In the genomic region with DNA sequence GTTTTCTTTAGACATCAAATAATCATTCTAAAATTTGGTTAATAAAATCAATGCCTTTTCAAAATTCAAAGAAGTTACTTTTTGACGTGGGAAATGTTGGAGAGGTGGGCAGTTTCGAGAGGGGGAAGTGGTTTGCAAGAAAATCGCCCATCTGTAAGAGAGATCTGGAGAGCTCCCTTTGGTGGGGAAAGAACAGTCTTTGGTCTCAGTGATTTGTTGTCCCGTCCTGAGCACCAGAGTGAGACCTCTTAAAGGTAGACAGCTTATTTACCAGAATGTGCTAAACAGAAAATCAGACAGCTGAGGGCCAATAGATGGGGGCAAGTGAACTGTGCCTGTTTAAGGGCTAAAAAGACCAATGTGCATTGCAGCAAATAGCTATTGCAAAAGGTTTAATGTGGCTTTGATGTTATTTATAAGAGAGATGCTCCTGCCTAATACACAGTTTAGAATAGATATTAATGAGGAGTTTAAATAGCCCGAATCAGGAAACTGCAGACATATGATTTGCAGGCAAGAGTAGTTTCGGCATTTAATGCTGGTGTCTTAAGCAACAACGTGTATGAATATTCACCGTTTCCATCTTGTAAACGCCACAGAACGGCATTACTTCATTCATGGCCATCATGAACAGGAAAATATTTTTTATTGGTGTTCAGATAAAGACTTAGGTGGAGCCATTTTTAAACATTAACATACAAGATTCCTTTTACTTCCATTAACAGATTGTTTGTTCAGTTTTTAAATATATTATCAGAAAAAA, we compare ENCODE assay signal across 20 cellular contexts. TPM values are rescaled to one million over a fixed set of nuclear protein-coding genes. Genes with fewer than 3 reads are reported as not detected.
DNase-seq lines count a peak whose midpoint lies in the region; ATAC-seq, FAIRE-seq and TF ChIP-seq lines count a peak whose summit lies in the region.
"Had no signal": no experiment of that assay in that cellular context is flagged by ENCODE, and none has a peak within 500 bp of the region (broad histone marks: within the 10 kb centered on the region; RNA-seq: fewer than 3 reads in every experiment).

No MANE protein-coding gene starts in this region.

- peak overlapping the region; percentile 73 to 89 (median 88) for H3K27ac Mint-ChIP-seq in CD14-positive monocyte

- no peak overlapping the region for H3K4me3 ChIP-seq in GM12878
- H3K4me3 ChIP-seq in neuronal stem cell (ENCODE audit: low read length in 2 of 2), result no peak overlapping the region
- H3K4me3 ChIP-seq: lower lobe of right lung had no signal

- peak overlapping the region; percentile 33; the same call in 1 of the 2 replicates for H2AFZ ChIP-seq in GM12878 (ENCODE audit: control insufficient read depth, low read depth, low read length)
- no peak overlapping the region for H2AFZ ChIP-seq in neuronal stem cell (ENCODE audit: low read length)

- H3K18ac ChIP-seq in neuronal stem cell (ENCODE audit: low read length), result no peak overlapping the region

- H3K79me1 ChIP-seq in neuronal stem cell (ENCODE audit: low read depth, low read length), result no peaks in the 10 kb centered on the region

- H3K4me1 ChIP-seq in GM12878 (ENCODE audit: control insufficient read depth, insufficient read depth, low read length) (peaks cover 6% of the 10 kb centered on the region), neuronal stem cell (ENCODE audit: control insufficient read depth in 2 of 2, insufficient read depth in 1 of 2, low read depth in 1 of 2, low read length in 2 of 2) (peaks cover 0 to 4% of the 10 kb centered on the region in 2 donors)
- H3K4me1 ChIP-seq: BE2C, lower lobe of right lung had no signal

- H3K27me3 ChIP-seq in GM12878 (replicated peaks in 1 of 2; ENCODE audit: control insufficient read depth in 2 of 2, insufficient read depth in 2 of 2, low read length in 1 of 2) (no peaks in the 10 kb centered on the region), neuronal stem cell (ENCODE audit: control insufficient read depth in 3 of 3, insufficient read depth in 3 of 3, low read depth in 1 of 3, low read length in 3 of 3) (no peaks in the 10 kb centered on the region)
- H3K27me3 ChIP-seq: BE2C had no signal

- no peak overlapping the region for H2BK5ac ChIP-seq in neuronal stem cell (ENCODE audit: low read length)

- H4K91ac ChIP-seq in neuronal stem cell (ENCODE audit: low read depth, low read length, poor library complexity), result no peak overlapping the region

- H3K27me3 Mint-ChIP-seq in CD14-positive monocyte (ENCODE audit: low read depth in 3 of 3), result no peaks in the 10 kb centered on the region

- H3K4me3 Mint-ChIP-seq in CD14-positive monocyte, result peak overlapping the region; percentile 68 to 90

- no peak for TF ChIP-seq RAD21 in GM12878 (IDR thresholded peaks at IDR 0.05; ENCODE audit: insufficient read depth, low read depth, low read length)

- peaks cover 28 to 35% of the 10 kb centered on the region in 2 donors for H3K36me3 Mint-ChIP-seq in CD14-positive monocyte

- intact Hi-C loops in CD14-positive monocyte (cut with micrococcal nuclease) (no loop called here), GM12878 (cut with micrococcal nuclease; ENCODE audit: unreplicated experiment) (no loop called here)

- H3K27ac ChIP-seq in GM12878 (ENCODE audit: control insufficient read depth, insufficient read depth) (no peak overlapping the region), neuronal stem cell (replicated peaks; ENCODE audit: low read length) (no peak overlapping the region)
- H3K27ac ChIP-seq: HL-60, lower lobe of right lung, RWPE1 had no signal

- TF ChIP-seq CTCF in CD14-positive monocyte (IDR thresholded peaks at IDR 0.05) (no peak), GM12878 (IDR thresholded peaks at IDR 0.05 in 2 of 3, conservative IDR thresholded peaks at IDR 0.05 in 1 of 3; ENCODE audit: control insufficient read depth in 2 of 3, extremely low read depth in 1 of 3, insufficient read depth in 1 of 3, low read depth in 3 of 3, low read length in 3 of 3) (no peak)

- peak; percentile 61 for ATAC-seq in GM18868 (IDR thresholded peaks at IDR 0.05; ENCODE audit: unreplicated experiment)
- peak; percentile 58 for ATAC-seq in HG03108 (IDR thresholded peaks at IDR 0.05; ENCODE audit: unreplicated experiment)
- peak; percentile 45 for ATAC-seq in GM12878
- ATAC-seq: HCT116 had no signal

- no peak overlapping the region for H3K23ac ChIP-seq in neuronal stem cell (ENCODE audit: low read depth, low read length, poor library complexity)

- in situ Hi-C loops in GM12878 (cut with MboI), result no loop called here

- no peak overlapping the region for H3K9ac ChIP-seq in GM12878 (ENCODE audit: control insufficient read depth, insufficient read depth, low read length)
- no peak overlapping the region for H3K9ac ChIP-seq in neuronal stem cell (ENCODE audit: low read depth, low read length, poor library complexity)

- peaks cover 0 to 10% of the 10 kb centered on the region in 2 experiments; a peak in 3 of 4 replicates for H3K36me3 ChIP-seq in GM12878 (ENCODE audit: control insufficient read depth in 2 of 2, insufficient read depth in 2 of 2, low read length in 1 of 2)
- no peaks in the 10 kb centered on the region for H3K36me3 ChIP-seq in neuronal stem cell (replicated peaks in 1 of 2; ENCODE audit: control insufficient read depth in 2 of 2, insufficient read depth in 2 of 2, low read length in 2 of 2)
- H3K36me3 ChIP-seq: BE2C, lower lobe of right lung had no signal

- no TSS peak for BruUV-seq in GM12878 (replicated peaks; lab: Mats Ljungman, UMichigan)

- no peak overlapping the region for H4K8ac ChIP-seq in neuronal stem cell (ENCODE audit: low read depth, low read length)

- no peak overlapping the region for H2BK120ac ChIP-seq in neuronal stem cell (ENCODE audit: low read depth, low read length)

- H4K20me1 ChIP-seq in GM12878 (ENCODE audit: control insufficient read depth, insufficient read depth), result 0 out of 2 replicates have a peak, but pooled peaks cover 3% of the 10 kb centered on the region

- H2AK5ac ChIP-seq in neuronal stem cell (ENCODE audit: low read depth, low read length), result no peak overlapping the region

- TF ChIP-seq EP300 in GM12878 (IDR thresholded peaks at IDR 0.05; ENCODE audit: borderline replicate concordance in 1 of 2, control insufficient read depth in 1 of 2, low read depth in 2 of 2, low read length in 2 of 2), result no peak

- H3K4me2 ChIP-seq in GM12878 (ENCODE audit: control insufficient read depth, insufficient read depth) (peak overlapping the region; percentile 50), neuronal stem cell (ENCODE audit: insufficient read depth, low read length, poor library complexity, severe bottlenecking) (no peak overlapping the region)

- FAIRE-seq in GM12878 (lab: Jason Lieb, UNC), result no peak

- RAD21 ChIA-PET in GM12878 (lab: Charles Lee; ENCODE audit: unreplicated experiment), result interaction anchor here (1.2 to 2.6 kb wide), 4 partner anchors 17 to 47 kb away, joined by 3 to 12 read pairs (median 5); a partner anchor contains a TSS

- no peak overlapping the region for H2BK12ac ChIP-seq in neuronal stem cell (ENCODE audit: low read length)

- 26% methylated on average over 10 of the region's 10 CpGs for WGBS in GM12878 (ENCODE audit: insufficient coverage, insufficient replicate concordance, low lambda C conversion rate, missing lambda C conversion rate)
- WGBS in neuronal stem cell (ENCODE audit: extremely low coverage in 2 of 2, insufficient read length in 2 of 2, insufficient replicate concordance in 1 of 2), 2 donors, result no CpG with 5 or more reads among the region's 10 CpGs

- no peaks in the 10 kb centered on the region for H3K9me3 Mint-ChIP-seq in CD14-positive monocyte

- SMC1A ChIA-PET in GM12878 (lab: Charles Lee; ENCODE audit: uncharacterized antibody, unreplicated experiment), result interaction anchor here (0.7 to 9.1 kb wide), 16 partner anchors 11 to 100 kb away, joined by 3 to 110 read pairs (median 4); a partner anchor contains a TSS

- no peak overlapping the region for H3K4ac ChIP-seq in neuronal stem cell (ENCODE audit: low read length)

- H3K9me3 ChIP-seq in GM12878 (replicated peaks; ENCODE audit: control insufficient read depth, insufficient read depth, low read length), result no peaks in the 10 kb centered on the region
- H3K9me3 ChIP-seq in neuronal stem cell (replicated peaks in 1 of 2; ENCODE audit: control insufficient read depth in 2 of 2, insufficient read depth in 1 of 2, low read depth in 1 of 2, low read length in 2 of 2), result no peaks in the 10 kb centered on the region
- H3K9me3 ChIP-seq: BE2C, lower lobe of right lung had no signal

- CTCF ChIA-PET in GM12878 (lab: Yijun Ruan, JAX), result interaction anchor here (0.7 to 8.8 kb wide), 10 partner anchors 9 to 101 kb away, joined by 3 to 83 read pairs (median 3); a partner anchor contains a TSS

- DNase-seq in CD14-positive monocyte (ENCODE audit: low spot score) (no peak), GM12878 (ENCODE audit: low read depth, low spot score) (no peak), NCI-H2196 treated with DMSO at 0.1 percent for 48 hours (lab: John Stamatoyannopoulos, UW; ENCODE audit: unreplicated experiment) (no peak), activated gamma-delta T cell treated with Interleukin-2 at 50 U/mL for 16 hours (no peak), neuronal stem cell (ENCODE audit: low spot score) (no peak), DMS79 (lab: John Stamatoyannopoulos, UW) (no peak)
- DNase-seq: activated T-cell treated with anti-CD3 and anti-CD28 coated beads, Interleukin-2, amount 50 U/mL, for 1 hour; BE2C; hippocampal formation; lower lobe of right lung; NCI-H446; posterior cingulate gyrus; stimulated activated naive CD4-positive, alpha-beta T cell had no signal

- peaks cover 50% of the 10 kb centered on the region for H3K4me1 Mint-ChIP-seq in CD14-positive monocyte

- POLR2A ChIA-PET in GM12878 (lab: Charles Lee), result interaction anchor here (0.7 to 1.7 kb wide), 2 partner anchors 13 to 15 kb away, joined by 3 to 6 read pairs; no protein-coding TSS in a partner anchor

- no peak for TF ChIP-seq POLR2A in GM12878 (IDR thresholded peaks at IDR 0.05; ENCODE audit: low read depth, low read length)

- H2BK15ac ChIP-seq in neuronal stem cell (ENCODE audit: low read length), result no peak overlapping the region

- H3K79me2 ChIP-seq in GM12878 (ENCODE audit: control insufficient read depth, insufficient read depth, low read length), result peaks cover 11% of the 10 kb centered on the region

- no peak overlapping the region for H3K14ac ChIP-seq in neuronal stem cell (ENCODE audit: low read length)

RNA-seq across cellular contexts. Expression of a gene that starts 29.5 kb away (rescaled TPM):
- polyA plus RNA-seq in CD14-positive monocyte (10 to 100 TPM; 50.7 to 50.9 TPM), GM12878 (2011; rRNA removed) (92.6 and 110 TPM in 2 replicates), GM12878 (2014; fragmentation: Illumina TruSeq; extraction: Trizol) (59.7 and 82.4 TPM in 2 replicates), GM12878 (2014; fragmentation: Nextera tagmentation; extraction: Ambion mirVana) (10 to 100 TPM; 66.6 to 69.9 TPM), GM12878 (2014; rRNA removed) (29.3 and 38.0 TPM in 2 replicates), GM12878 (2016; fragmentation: Nextera tagmentation; extraction: Ambion mirVana) (10 to 100 TPM; 66.9 to 72.7 TPM)
- 429 and 488 TPM in 2 replicates for total RNA-seq in GM12878 (2013; cell fraction: nucleolus; rRNA removed)
- total RNA-seq in GM12878 (2014; rRNA removed) (55.1 and 64.1 TPM in 2 replicates), GM12878 (2014; rRNA removed; fragmentation: Illumina TruSeq; extraction: Trizol) (84.3 and 87.1 TPM in 2 replicates), GM12878 (2021) (44.4 and 44.8 TPM in 2 replicates)
- polyA plus RNA-seq in GM12878 (2011; ENCODE audit: low read depth), result 40.3 TPM
- polyA plus RNA-seq in GM12878 (2011; cell fraction: cytosol; rRNA removed), result 31.9 and 32.3 TPM in 2 replicates
- polyA plus RNA-seq in GM12878 (2011; cell fraction: nucleus; rRNA removed), result 47.1 and 52.0 TPM in 2 replicates
- 50.7 and 60.8 TPM in 2 replicates for polyA plus RNA-seq in GM12878 (2012)
- 91.3 and 128 TPM in 2 replicates for polyA minus RNA-seq in GM12878 (2011; rRNA and poly(A)+ RNA removed)
- 21.6 and 22.7 TPM in 2 replicates for polyA minus RNA-seq in GM12878 (2011; cell fraction: cytosol; rRNA and poly(A)+ RNA removed)
- 290 and 318 TPM in 2 replicates for polyA minus RNA-seq in GM12878 (2011; cell fraction: nucleus; rRNA and poly(A)+ RNA removed)
- polyA plus RNA-seq in neuronal stem cell (2013, experiment 1 of 2), result 2.5 TPM
- polyA plus RNA-seq in neuronal stem cell (2013, experiment 2 of 2), result 2.2 TPM
- total RNA-seq: epithelial cell of proximal tubule, G401 had no signal
